In genomic region chr18:1691860-1692259, GRCh38 we compare ENCODE assay signal across 1 cellular context.
TF ChIP-seq lines count a peak whose summit lies in the region.

No MANE protein-coding gene starts in this region.

TF ChIP-seq in K562, 482 proteins besides CTCF, POLR2A, EP300 and RAD21 (continued from another document):
- TF ChIP-seq TSHZ1 (CRISPR knock-in tag; IDR thresholded peaks at IDR 0.05): no peak
- TF ChIP-seq PKNOX1 (IDR thresholded peaks at IDR 0.05): peak; percentile 37; the same call in 1 of the 2 replicates
- no peak for TF ChIP-seq C11orf30 (IDR thresholded peaks at IDR 0.05; ENCODE audit: low read depth)
- peak; percentile 69 for TF ChIP-seq GABPA (tag; conservative IDR thresholded peaks at IDR 0.05; ENCODE audit: low read depth)
- TF ChIP-seq SNRNP70 (optimal IDR thresholded peaks at IDR 0.05; ENCODE audit: low read depth, low read length): no peak
- TF ChIP-seq, protein P1, sequence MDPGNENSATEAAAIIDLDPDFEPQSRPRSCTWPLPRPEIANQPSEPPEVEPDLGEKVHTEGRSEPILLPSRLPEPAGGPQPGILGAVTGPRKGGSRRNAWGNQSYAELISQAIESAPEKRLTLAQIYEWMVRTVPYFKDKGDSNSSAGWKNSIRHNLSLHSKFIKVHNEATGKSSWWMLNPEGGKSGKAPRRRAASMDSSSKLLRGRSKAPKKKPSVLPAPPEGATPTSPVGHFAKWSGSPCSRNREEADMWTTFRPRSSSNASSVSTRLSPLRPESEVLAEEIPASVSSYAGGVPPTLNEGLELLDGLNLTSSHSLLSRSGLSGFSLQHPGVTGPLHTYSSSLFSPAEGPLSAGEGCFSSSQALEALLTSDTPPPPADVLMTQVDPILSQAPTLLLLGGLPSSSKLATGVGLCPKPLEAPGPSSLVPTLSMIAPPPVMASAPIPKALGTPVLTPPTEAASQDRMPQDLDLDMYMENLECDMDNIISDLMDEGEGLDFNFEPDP (CRISPR knock-in tag; IDR thresholded peaks at IDR 0.05): no peak
- TF ChIP-seq ZNF384 (IDR thresholded peaks at IDR 0.05; ENCODE audit: low read depth, low read length): no peak
- no peak for TF ChIP-seq FOXJ2 (tag; IDR thresholded peaks at IDR 0.05)
- no peak for TF ChIP-seq ZNF12 (CRISPR knock-in tag; IDR thresholded peaks at IDR 0.05)
